In the genomic region with DNA sequence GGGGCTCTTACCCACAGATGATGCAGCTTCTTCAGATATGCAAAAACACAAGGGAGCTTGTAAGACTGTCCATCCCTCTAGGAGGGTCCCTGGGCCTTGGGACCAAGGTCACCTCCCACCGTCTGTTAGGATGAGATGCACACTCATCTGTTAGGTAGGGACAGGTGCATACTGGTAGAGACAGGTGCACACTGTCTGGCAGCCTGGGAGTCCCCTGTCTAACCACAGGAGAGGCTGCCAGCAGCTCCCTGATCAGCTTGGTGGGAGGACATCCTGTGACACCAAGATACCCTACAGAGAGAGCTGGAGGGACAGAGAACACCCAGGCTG, we compare ENCODE assay signal across 10 cellular contexts. TPM values are rescaled to one million over a fixed set of nuclear protein-coding genes. Genes with fewer than 3 reads are reported as not detected.
DNase-seq lines count a peak whose midpoint lies in the region; ATAC-seq and TF ChIP-seq lines count a peak whose summit lies in the region.
"Had no signal": no experiment of that assay in that cellular context is flagged by ENCODE, and none has a peak within 500 bp of the region (broad histone marks: within the 10 kb centered on the region; RNA-seq: fewer than 3 reads in every experiment).

No MANE protein-coding gene starts in this region.

- H3K9me3 ChIP-seq in SK-N-SH (no peaks in the 10 kb centered on the region), neuronal stem cell (replicated peaks in 1 of 2; ENCODE audit: control insufficient read depth in 2 of 2, insufficient read depth in 1 of 2, low read depth in 1 of 2, low read length in 2 of 2) (no peaks in the 10 kb centered on the region)

- POLR2A ChIA-PET in SK-N-SH (lab: Yijun Ruan, JAX): interaction anchor here (0.6 to 1.4 kb wide), 8 partner anchors 9 to 296 kb away, joined by 3 to 6 read pairs (median 4); a partner anchor contains a TSS

- H3K18ac ChIP-seq in neuronal stem cell (ENCODE audit: low read length): no peak overlapping the region

- ATAC-seq in SK-N-SH treated with all-trans-retinoic acid at 6 μM for 48 hours (peak; percentile 18), GM21737 (IDR thresholded peaks at IDR 0.05; ENCODE audit: unreplicated experiment) (peak; percentile 15), GM19328 (IDR thresholded peaks at IDR 0.05; ENCODE audit: unreplicated experiment) (no peak)

- H3K79me2 ChIP-seq in SK-N-SH (ENCODE audit: insufficient read depth): no peaks in the 10 kb centered on the region
- no peaks in the 10 kb centered on the region for H3K79me2 ChIP-seq in KMS-11 (ENCODE audit: insufficient read depth, low read depth)

- peaks cover 2% of the 10 kb centered on the region for H3K27me3 Mint-ChIP-seq in T-helper 2 cell treated with Interferon-gamma antibody and Interleukin-4, amounts not matched to agents 5 μg/mL and 100 μg/mL, for 36 hours (ENCODE audit: low read depth)

- CTCF ChIA-PET in SK-N-SH (lab: Yijun Ruan, JAX): interaction anchor here (0.5 to 6.7 kb wide), 109 partner anchors 10 to 743 kb away, joined by 3 to 167 read pairs (median 5); a partner anchor contains a TSS

- no peak overlapping the region for H4K8ac ChIP-seq in neuronal stem cell (ENCODE audit: low read depth, low read length)

- no peaks in the 10 kb centered on the region for H3K27me3 ChIP-seq in SK-N-SH (ENCODE audit: insufficient read depth)
- no peaks in the 10 kb centered on the region for H3K27me3 ChIP-seq in KMS-11 (ENCODE audit: insufficient read depth, low read depth)
- peaks cover 0 to 16% (median 0%) of the 10 kb centered on the region in 3 experiments for H3K27me3 ChIP-seq in neuronal stem cell (ENCODE audit: control insufficient read depth in 3 of 3, insufficient read depth in 3 of 3, low read depth in 1 of 3, low read length in 3 of 3)

- H2BK15ac ChIP-seq in neuronal stem cell (ENCODE audit: low read length): no peak overlapping the region

- H2BK120ac ChIP-seq in neuronal stem cell (ENCODE audit: low read depth, low read length): no peak overlapping the region

- H3K36me3 Mint-ChIP-seq in T-helper 2 cell treated with Interferon-gamma antibody and Interleukin-4, amounts not matched to agents 5 μg/mL and 100 μg/mL, for 36 hours (ENCODE audit: low read depth): peaks cover 5% of the 10 kb centered on the region

- H4K91ac ChIP-seq in neuronal stem cell (ENCODE audit: low read depth, low read length, poor library complexity): no peak overlapping the region

- H3K9me3 Mint-ChIP-seq in T-helper 2 cell treated with Interferon-gamma antibody and Interleukin-4, amounts not matched to agents 5 μg/mL and 100 μg/mL, for 36 hours: no peaks in the 10 kb centered on the region
- H3K9me3 Mint-ChIP-seq: dendritic cell treated with granulocyte-macrophage colony-stimulating factor and Interleukin-4, amounts not matched to agents 40 ng/mL and 50 ng/mL, for 4 days had no signal

- peaks cover 23% of the 10 kb centered on the region for H3K4me1 Mint-ChIP-seq in T-helper 2 cell treated with Interferon-gamma antibody and Interleukin-4, amounts not matched to agents 5 μg/mL and 100 μg/mL, for 36 hours (ENCODE audit: low read depth)

- no peak overlapping the region for H2AFZ ChIP-seq in SK-N-SH (ENCODE audit: low read depth)
- no peak overlapping the region for H2AFZ ChIP-seq in KMS-11 (ENCODE audit: low read depth)
- no peak overlapping the region for H2AFZ ChIP-seq in neuronal stem cell (ENCODE audit: low read length)

- no peak for TF ChIP-seq RAD21 in SK-N-SH (IDR thresholded peaks at IDR 0.05; ENCODE audit: low read length)

- no peaks in the 10 kb centered on the region for H3K79me1 ChIP-seq in neuronal stem cell (ENCODE audit: low read depth, low read length)

- 0% methylated on average over 1 of the region's 1 CpG for WGBS in SK-N-SH (ENCODE audit: low lambda C conversion rate)
- WGBS in neuronal stem cell (ENCODE audit: extremely low coverage in 2 of 2, insufficient read length in 2 of 2, insufficient replicate concordance in 1 of 2), 2 donors: no CpG with 5 or more reads among the region's 1 CpG

- H3K4me2 ChIP-seq in SK-N-SH (no peak overlapping the region), KMS-11 (0 out of 2 replicates have a peak overlapping the region, but pooled peaks have one; percentile 6), neuronal stem cell (ENCODE audit: insufficient read depth, low read length, poor library complexity, severe bottlenecking) (no peak overlapping the region)

- no peaks in the 10 kb centered on the region for H3F3A ChIP-seq in SK-N-SH (replicated peaks; ENCODE audit: insufficient read depth)

- no peak overlapping the region for H3K4me3 Mint-ChIP-seq in T-helper 2 cell treated with Interferon-gamma antibody and Interleukin-4, amounts not matched to agents 5 μg/mL and 100 μg/mL, for 36 hours
- H3K4me3 Mint-ChIP-seq: dendritic cell treated with granulocyte-macrophage colony-stimulating factor and Interleukin-4, amounts not matched to agents 40 ng/mL and 50 ng/mL, for 4 days had no signal

- H3K9ac ChIP-seq in SK-N-SH: no peak overlapping the region
- H3K9ac ChIP-seq in KMS-11: no peak overlapping the region
- H3K9ac ChIP-seq in neuronal stem cell (ENCODE audit: low read depth, low read length, poor library complexity): peak overlapping the region; percentile 44

- TF ChIP-seq CTCF in SK-N-SH (IDR thresholded peaks at IDR 0.05): no peak
- TF ChIP-seq CTCF in KMS-11 (conservative IDR thresholded peaks at IDR 0.05; ENCODE audit: low read depth, low read length): no peak

- H3K4me3 ChIP-seq in SK-N-SH (ENCODE audit: low read depth in 2 of 2, low read length in 1 of 2) (no peak overlapping the region; a peak in 1 of 4 replicates), KMS-11 (IDR thresholded peaks at IDR 0.05; ENCODE audit: insufficient read depth, low read depth, low read length) (no peak overlapping the region), neuronal stem cell (ENCODE audit: low read length in 2 of 2) (no peak overlapping the region)

- H2BK12ac ChIP-seq in neuronal stem cell (ENCODE audit: low read length): no peak overlapping the region

- DNase-seq in SK-N-SH (no peak), neuronal stem cell (ENCODE audit: low spot score) (no peak), RKO (ENCODE audit: low spot score) (no peak)
- DNase-seq in T-helper 2 cell treated with Interferon-gamma antibody and Interleukin-4, amounts not matched to agents 5 μg/mL and 100 μg/mL, for 36 hours (ENCODE audit: low spot score): no peak
- DNase-seq: NCI-H526 treated with DMSO at 0.1 percent for 48 hours had no signal

- no peak overlapping the region for H2BK5ac ChIP-seq in neuronal stem cell (ENCODE audit: low read length)

- no peak overlapping the region for H3K4ac ChIP-seq in neuronal stem cell (ENCODE audit: low read length)

- H4K20me1 ChIP-seq in SK-N-SH (ENCODE audit: insufficient read depth): peaks cover 8% of the 10 kb centered on the region; the same call in 1 of the 2 replicates
- H4K20me1 ChIP-seq in KMS-11 (ENCODE audit: insufficient read depth): no peaks in the 10 kb centered on the region

- H3K9me2 ChIP-seq in SK-N-SH: no peaks in the 10 kb centered on the region

- no peak overlapping the region for H3K27ac ChIP-seq in SK-N-SH (ENCODE audit: low read depth in 2 of 2, low read length in 1 of 2)
- no peak overlapping the region for H3K27ac ChIP-seq in KMS-11
- H3K27ac ChIP-seq in neuronal stem cell (replicated peaks; ENCODE audit: low read length): no peak overlapping the region

- H3K4me1 ChIP-seq in SK-N-SH (ENCODE audit: control insufficient read depth in 1 of 2, insufficient read depth in 2 of 2, low read depth in 1 of 2, low read length in 1 of 2): peaks cover 0 to 23% of the 10 kb centered on the region in 2 experiments; a peak in 1 of 4 replicates
- peaks cover 28% of the 10 kb centered on the region for H3K4me1 ChIP-seq in KMS-11 (ENCODE audit: low read depth, poor library complexity, severe bottlenecking)
- peaks cover 0 to 12% of the 10 kb centered on the region in 2 donors for H3K4me1 ChIP-seq in neuronal stem cell (ENCODE audit: control insufficient read depth in 2 of 2, insufficient read depth in 1 of 2, low read depth in 1 of 2, low read length in 2 of 2)

- no peak overlapping the region for H2AK5ac ChIP-seq in neuronal stem cell (ENCODE audit: low read depth, low read length)

- no peak overlapping the region for H3K23ac ChIP-seq in neuronal stem cell (ENCODE audit: low read depth, low read length, poor library complexity)

- H3K36me3 ChIP-seq in SK-N-SH (replicated peaks in 1 of 2; ENCODE audit: control insufficient read depth in 1 of 2, insufficient read depth in 2 of 2, low read length in 1 of 2) (peaks cover 4 to 11% of the 10 kb centered on the region in 2 experiments), KMS-11 (ENCODE audit: insufficient read depth) (no peaks in the 10 kb centered on the region), neuronal stem cell (replicated peaks in 1 of 2; ENCODE audit: control insufficient read depth in 2 of 2, insufficient read depth in 2 of 2, low read length in 2 of 2) (peaks cover 3 to 5% of the 10 kb centered on the region in 2 donors)

- H3K14ac ChIP-seq in neuronal stem cell (ENCODE audit: low read length): no peak overlapping the region

- TF ChIP-seq EP300 in SK-N-SH (IDR thresholded peaks at IDR 0.05; ENCODE audit: borderline replicate concordance in 1 of 2, low read depth in 1 of 2, low read length in 1 of 2): no peak

- no peak overlapping the region for H3K27ac Mint-ChIP-seq in T-helper 2 cell treated with Interferon-gamma antibody and Interleukin-4, amounts not matched to agents 5 μg/mL and 100 μg/mL, for 36 hours
- H3K27ac Mint-ChIP-seq: dendritic cell treated with granulocyte-macrophage colony-stimulating factor and Interleukin-4, amounts not matched to agents 40 ng/mL and 50 ng/mL, for 4 days had no signal

RNA-seq across cellular contexts. Expression of a gene that starts 13.2 kb away (rescaled TPM):
- polyA plus RNA-seq in SK-N-SH (2012; rRNA removed): 61.7 and 68.4 TPM in 2 replicates
- 34.9 and 52.3 TPM in 2 replicates for polyA plus RNA-seq in SK-N-SH (2012; cell fraction: cytosol; rRNA removed)
- 80.2 and 104 TPM in 2 replicates for polyA plus RNA-seq in SK-N-SH (2012; cell fraction: nucleus; rRNA removed)
- polyA plus RNA-seq in neuronal stem cell (2013, experiment 1 of 2): 24.8 TPM
- polyA plus RNA-seq in neuronal stem cell (2013, experiment 2 of 2): 23.4 TPM

RNA-seq across cellular contexts. Expression of a gene that starts 30.0 kb away (rescaled TPM):
- polyA plus RNA-seq in SK-N-SH (2012; rRNA removed): not detected in 2 replicates
- polyA plus RNA-seq in SK-N-SH (2012; cell fraction: cytosol; rRNA removed): not detected in 2 replicates
- not detected in 2 replicates for polyA plus RNA-seq in SK-N-SH (2012; cell fraction: nucleus; rRNA removed)
- 0.01 TPM for polyA plus RNA-seq in neuronal stem cell (2013, experiment 1 of 2)
- 0.03 TPM for polyA plus RNA-seq in neuronal stem cell (2013, experiment 2 of 2)

RNA-seq across cellular contexts. Expression of a gene that starts 30.2 kb away (rescaled TPM):
- polyA plus RNA-seq in SK-N-SH (2012; rRNA removed): 0.15 and 0.33 TPM in 2 replicates
- polyA plus RNA-seq in SK-N-SH (2012; cell fraction: cytosol; rRNA removed): 0.14 and 0.16 TPM in 2 replicates
- polyA plus RNA-seq in SK-N-SH (2012; cell fraction: nucleus; rRNA removed): 0.11 and 0.29 TPM in 2 replicates
- 0.26 TPM for polyA plus RNA-seq in neuronal stem cell (2013, experiment 1 of 2)
- polyA plus RNA-seq in neuronal stem cell (2013, experiment 2 of 2): 0.39 TPM

RNA-seq across cellular contexts. Expression of a gene that starts 50.5 kb away (rescaled TPM):
- 5.9 and 6.6 TPM in 2 replicates for polyA plus RNA-seq in SK-N-SH (2012; rRNA removed)
- 3.2 and 5.4 TPM in 2 replicates for polyA plus RNA-seq in SK-N-SH (2012; cell fraction: cytosol; rRNA removed)
- 3.5 and 4.3 TPM in 2 replicates for polyA plus RNA-seq in SK-N-SH (2012; cell fraction: nucleus; rRNA removed)
- polyA plus RNA-seq in neuronal stem cell (2013, experiment 1 of 2): 2.5 TPM
- polyA plus RNA-seq in neuronal stem cell (2013, experiment 2 of 2): 2.3 TPM
